9 cellular contexts compared by ENCODE assay signal in genomic region chr1:9068971-9069323, GRCh38. TPM values are rescaled to one million over a fixed set of nuclear protein-coding genes. Genes with fewer than 3 reads are reported as not detected.
DNase-seq lines count a peak whose midpoint lies in the region; ATAC-seq and TF ChIP-seq lines count a peak whose summit lies in the region.
"Had no signal": no experiment of that assay in that cellular context is flagged by ENCODE, and none has a peak within 500 bp of the region (broad histone marks: within the 10 kb centered on the region; RNA-seq: fewer than 3 reads in every experiment).

No MANE protein-coding gene starts in this region.

- peak overlapping the region; percentile 67 for H2AFZ ChIP-seq in GM23248

- peak overlapping the region; percentile 26; the same call in 1 of the 2 replicates for H3K9ac ChIP-seq in GM23248

- no peak for TF ChIP-seq POLR2A in heart left ventricle (IDR thresholded peaks at IDR 0.05)

- H3K27me3 ChIP-seq in GM23248 (replicated peaks; ENCODE audit: insufficient read depth): 0 out of 2 replicates have a peak, but pooled peaks cover under 1% of the 10 kb centered on the region
- H3K27me3 ChIP-seq in WERI-Rb-1 (ENCODE audit: insufficient read depth, low read depth, severe bottlenecking): no peaks in the 10 kb centered on the region
- H3K27me3 ChIP-seq in heart left ventricle: no peaks in the 10 kb centered on the region
- H3K27me3 ChIP-seq in SJCRH30: no peaks in the 10 kb centered on the region; the same call in 1 of the 2 replicates

- H3F3A ChIP-seq in GM23248 (ENCODE audit: insufficient read depth): peaks cover 11% of the 10 kb centered on the region

- H3K36me3 Mint-ChIP-seq in stimulated activated naive B cell treated with anti-CD40 and anti-IgM and Interleukin-4, amounts not matched to agents 10 μg/mL and 1 μg/mL and 100 μg/mL, for 72 hours: peaks cover 0 to 9% of the 10 kb centered on the region in 2 donors

- H3K9me3 Mint-ChIP-seq in stimulated activated naive B cell treated with anti-CD40 and anti-IgM and Interleukin-4, amounts not matched to agents 10 μg/mL and 1 μg/mL and 100 μg/mL, for 72 hours: no peaks in the 10 kb centered on the region

- H4K20me1 ChIP-seq in GM23248 (ENCODE audit: insufficient read depth): no peaks in the 10 kb centered on the region

- peak overlapping the region; percentile 33; the same call in 1 of the 2 replicates for H3K4me3 ChIP-seq in GM23248
- H3K4me3 ChIP-seq in WERI-Rb-1 (ENCODE audit: low read depth, low read length): no peak overlapping the region
- peak overlapping the region in 7 of 12 donors; percentile 8 to 43 (median 20) for H3K4me3 ChIP-seq in heart left ventricle
- H3K4me3 ChIP-seq in SJCRH30: no peak overlapping the region

- H3K4me3 Mint-ChIP-seq in stimulated activated naive B cell treated with anti-CD40 and anti-IgM and Interleukin-4, amounts not matched to agents 10 μg/mL and 1 μg/mL and 100 μg/mL, for 72 hours: peak overlapping the region; percentile 87 to 88

- DNase-seq in GM23248 (peak; percentile 30), WERI-Rb-1 (no peak), heart left ventricle (no peak), DMS153 (lab: John Stamatoyannopoulos, UW) (no peak), NCI-H510A (lab: John Stamatoyannopoulos, UW) (no peak), SJCRH30 (no peak), SW480 (ENCODE audit: low spot score) (no peak)
- DNase-seq in stimulated activated naive B cell treated with anti-CD40 and anti-IgM and Interleukin-4, amounts not matched to agents 10 μg/mL and 1 μg/mL and 100 μg/mL, for 72 hours: no peak
- DNase-seq: HCEC 1CT had no signal

- no peak for ATAC-seq in heart left ventricle
- ATAC-seq in stimulated activated naive B cell treated with anti-CD40 and anti-IgM and Interleukin-4, amounts not matched to agents 10 μg/mL and 1 μg/mL and 100 μg/mL, for 72 hours (replicated peaks): no peak

- H3K27ac Mint-ChIP-seq in stimulated activated naive B cell treated with anti-CD40 and anti-IgM and Interleukin-4, amounts not matched to agents 10 μg/mL and 1 μg/mL and 100 μg/mL, for 72 hours: peak overlapping the region; percentile 95

- H3K4me2 ChIP-seq in GM23248 (ENCODE audit: unreplicated experiment): peak overlapping the region; percentile 72

- WGBS in GM23248 (ENCODE audit: low coverage in 1 of 2, low lambda C conversion rate in 2 of 2, missing lambda C conversion rate in 2 of 2), 2 experiments: 28 to 42% methylated on average over 4 of the region's 4 CpGs
- WGBS in heart left ventricle, 4 donors: 16 to 24% (median 21%) methylated on average over 4 of the region's 4 CpGs

- H3K9me2 ChIP-seq in GM23248 (ENCODE audit: insufficient read depth): no peaks in the 10 kb centered on the region

- H3K4me1 ChIP-seq in GM23248 (ENCODE audit: insufficient read depth): peaks cover 35% of the 10 kb centered on the region
- H3K4me1 ChIP-seq in heart left ventricle: peaks cover 0 to 70% (median 33%) of the 10 kb centered on the region in 12 donors
- H3K4me1 ChIP-seq in SJCRH30: no peaks in the 10 kb centered on the region

- H3K79me2 ChIP-seq in GM23248 (ENCODE audit: insufficient read depth): no peaks in the 10 kb centered on the region

- in situ Hi-C loops in GM23248 (cut with MboI): no loop called here

- intact Hi-C loops in heart left ventricle (cut with DNase I): no loop called here

- peak overlapping the region; percentile 30; the same call in 1 of the 2 replicates for H3K27ac ChIP-seq in GM23248
- peak overlapping the region; percentile 58 for H3K27ac ChIP-seq in WERI-Rb-1
- H3K27ac ChIP-seq in heart left ventricle: peak overlapping the region in 11 of 12 donors; percentile 15 to 87 (median 74)
- no peak overlapping the region for H3K27ac ChIP-seq in SJCRH30

- peaks cover 40 to 87% of the 10 kb centered on the region in 2 donors for H3K4me1 Mint-ChIP-seq in stimulated activated naive B cell treated with anti-CD40 and anti-IgM and Interleukin-4, amounts not matched to agents 10 μg/mL and 1 μg/mL and 100 μg/mL, for 72 hours

- TF ChIP-seq CTCF in WERI-Rb-1 (IDR thresholded peaks at IDR 0.05; ENCODE audit: low read depth, low read length) (no peak), heart left ventricle (IDR thresholded peaks at IDR 0.05) (no peak)

- H3K36me3 ChIP-seq in GM23248 (ENCODE audit: low read depth) (no peaks in the 10 kb centered on the region), WERI-Rb-1 (no peaks in the 10 kb centered on the region), heart left ventricle (no peaks in the 10 kb centered on the region), SJCRH30 (no peaks in the 10 kb centered on the region)

- peaks cover 0 to 4% of the 10 kb centered on the region in 2 donors for H3K27me3 Mint-ChIP-seq in stimulated activated naive B cell treated with anti-CD40 and anti-IgM and Interleukin-4, amounts not matched to agents 10 μg/mL and 1 μg/mL and 100 μg/mL, for 72 hours

- H3K9me3 ChIP-seq in GM23248 (ENCODE audit: low read depth) (no peaks in the 10 kb centered on the region), WERI-Rb-1 (ENCODE audit: severe bottlenecking) (no peaks in the 10 kb centered on the region), heart left ventricle (no peaks in the 10 kb centered on the region), SJCRH30 (replicated peaks) (no peaks in the 10 kb centered on the region)

RNA-seq across cellular contexts. Expression of gene SLC2A5, which starts 0.5 kb away (rescaled TPM):
- 0.54 TPM in 1 of 2 replicates, not detected in the other for total RNA-seq in GM23248 (2014; rRNA removed; shearing (Covaris generic))
- polyA plus RNA-seq in GM23248 (2016; fragmentation: Nextera tagmentation; extraction: Ambion mirVana) (0.25 and 0.29 TPM in 2 replicates), heart left ventricle (1 to 10 TPM in 1 of 2 donors, under 1 TPM in 1; 0.86 to 1.1 TPM)
- total RNA-seq in heart left ventricle: 10 to 100 TPM in 2 of 9 donors, 1 to 10 TPM in 6, under 1 TPM in 1; 0.93 to 15.8 (median 2.9) TPM
- not detected in 2 replicates for total RNA-seq in SJCRH30 (2014; rRNA removed; shearing (Covaris generic))

RNA-seq across cellular contexts. Expression of gene SLC2A7, which starts 42.7 kb away (rescaled TPM):
- total RNA-seq in GM23248 (2014; rRNA removed; shearing (Covaris generic)): not detected in 2 replicates
- polyA plus RNA-seq in GM23248 (2016; fragmentation: Nextera tagmentation; extraction: Ambion mirVana) (not detected in 2 replicates), heart left ventricle (under 1 TPM in 1 of 2 donors, not detected in 1; 0.06 TPM)
- under 1 TPM in 2 of 9 donors, not detected in 7; 0.14 to 0.25 TPM for total RNA-seq in heart left ventricle
- total RNA-seq in SJCRH30 (2014; rRNA removed; shearing (Covaris generic)): not detected in 2 replicates

RNA-seq across cellular contexts. Expression of gene GPR157, which starts 60.0 kb away (rescaled TPM):
- total RNA-seq in GM23248 (2014; rRNA removed; shearing (Covaris generic)): 1.7 and 3.3 TPM in 2 replicates
- polyA plus RNA-seq in GM23248 (2016; fragmentation: Nextera tagmentation; extraction: Ambion mirVana): 2.6 and 2.7 TPM in 2 replicates
- 10 to 100 TPM; 21.1 to 41.8 (median 30.3) TPM for total RNA-seq in heart left ventricle
- 10 to 100 TPM in 1 of 2 donors, 1 to 10 TPM in 1; 9.2 to 10.2 TPM for polyA plus RNA-seq in heart left ventricle
- not detected in 2 replicates for total RNA-seq in SJCRH30 (2014; rRNA removed; shearing (Covaris generic))

Comparison
In these comparisons a context has a peak if more than half of its experiments do, and no peak if none do; other contexts are left out.
1. H3K4me3 ChIP-seq: peak in GM23248 (single experiment) and heart left ventricle (7 of 12); none in WERI-Rb-1 (single experiment) and SJCRH30 (single experiment).